ENCODE assay signal across 8 cellular contexts in the genomic region with DNA sequence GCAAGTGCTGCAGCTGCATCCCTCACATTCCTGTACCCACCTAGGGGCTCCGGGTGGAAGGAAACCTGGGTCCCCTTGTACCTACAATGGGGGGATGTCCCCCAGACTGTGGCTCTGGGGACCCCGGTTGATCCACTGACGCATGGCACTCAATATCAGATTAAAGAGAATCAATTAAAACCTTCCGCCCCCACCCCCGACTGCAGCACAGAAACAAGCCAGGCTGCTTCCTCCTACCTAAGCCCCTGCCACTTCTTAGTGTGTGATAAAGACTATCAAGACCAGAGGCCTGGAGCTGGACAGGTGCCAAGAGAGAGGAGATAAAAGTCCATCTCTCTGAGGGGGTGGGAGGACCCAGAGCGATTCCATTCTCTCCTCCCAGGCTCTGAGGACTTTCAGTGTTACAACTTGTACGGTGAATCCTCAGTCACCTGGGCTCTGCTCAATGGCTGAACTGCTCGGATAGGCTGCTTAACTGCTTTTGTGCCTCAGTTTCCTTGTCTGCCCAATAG. TPM values are rescaled to one million over a fixed set of nuclear protein-coding genes. Genes with fewer than 3 reads are reported as not detected.
DNase-seq lines count a peak whose midpoint lies in the region; ATAC-seq and TF ChIP-seq lines count a peak whose summit lies in the region.

No MANE protein-coding gene starts in this region.

- no peak overlapping the region for H3K4me3 Mint-ChIP-seq in activated naive CD8-positive, alpha-beta T cell

- TF ChIP-seq POLR2A in heart left ventricle (IDR thresholded peaks at IDR 0.05): no peak

- H3K4me1 Mint-ChIP-seq in activated naive CD8-positive, alpha-beta T cell (ENCODE audit: low read depth): peaks cover 78% of the 10 kb centered on the region

- H3K36me3 Mint-ChIP-seq in activated naive CD8-positive, alpha-beta T cell: no peaks in the 10 kb centered on the region

- H3K4me1 ChIP-seq in heart left ventricle: peaks cover 52 to 100% (median 94%) of the 10 kb centered on the region in 12 donors
- H3K4me1 ChIP-seq in upper lobe of right lung: peaks cover 93% of the 10 kb centered on the region

- peak overlapping the region; percentile 95 for H3K27ac Mint-ChIP-seq in activated naive CD8-positive, alpha-beta T cell

- H3K27me3 ChIP-seq in heart left ventricle: no peaks in the 10 kb centered on the region
- H3K27me3 ChIP-seq in upper lobe of right lung: no peaks in the 10 kb centered on the region

- no peaks in the 10 kb centered on the region for H3K9me3 Mint-ChIP-seq in activated naive CD8-positive, alpha-beta T cell (ENCODE audit: low read depth)

- H3K27ac ChIP-seq in heart left ventricle: peak overlapping the region; percentile 18 to 97 (median 92)
- peak overlapping the region; percentile 77 for H3K27ac ChIP-seq in upper lobe of right lung

- WGBS in heart left ventricle, 4 donors: 28 to 47% (median 42%) methylated on average over 8 of the region's 8 CpGs

- TF ChIP-seq CTCF in heart left ventricle (IDR thresholded peaks at IDR 0.05) (no peak), upper lobe of right lung (IDR thresholded peaks at IDR 0.05) (no peak), omental fat pad (IDR thresholded peaks at IDR 0.05) (no peak)

- intact Hi-C loops in heart left ventricle (cut with DNase I): loop anchor here in 2 of 10 donors (2.0 kb wide), 2 partner anchors 38 to 64 kb away; a partner anchor contains a TSS
- intact Hi-C loops in left cardiac atrium (cut with DNase I): no loop called here
- intact Hi-C loops in upper lobe of right lung (cut with DNase I): loop anchor here (5.0 kb wide), 1 partner anchor 38 kb away; a partner anchor contains a TSS

- H3K36me3 ChIP-seq in heart left ventricle: peaks cover 0 to 25% (median 10%) of the 10 kb centered on the region in 9 donors
- H3K36me3 ChIP-seq in upper lobe of right lung: no peaks in the 10 kb centered on the region

- peak in 2 of 5 donors; percentile 50 to 60 for DNase-seq in heart left ventricle
- no peak for DNase-seq in left cardiac atrium
- peak; percentile 65 for DNase-seq in left kidney (ENCODE audit: low read depth, low spot score)
- DNase-seq in upper lobe of right lung: no peak
- DNase-seq in NCI-H187 (lab: John Stamatoyannopoulos, UW): no peak
- DNase-seq in omental fat pad (ENCODE audit: low spot score): no peak

- no peaks in the 10 kb centered on the region for H3K27me3 Mint-ChIP-seq in activated naive CD8-positive, alpha-beta T cell

- ATAC-seq in heart left ventricle (no peak), left cardiac atrium (no peak), upper lobe of right lung (no peak), HG03521 (IDR thresholded peaks at IDR 0.05; ENCODE audit: unreplicated experiment) (no peak), omental fat pad (ENCODE audit: low FRiP score) (no peak)

- H3K4me3 ChIP-seq in heart left ventricle (peak overlapping the region in 8 of 12 donors; percentile 1 to 26 (median 18)), upper lobe of right lung (no peak overlapping the region)

- H3K9me3 ChIP-seq in heart left ventricle (no peaks in the 10 kb centered on the region), upper lobe of right lung (no peaks in the 10 kb centered on the region)

RNA-seq across cellular contexts. Expression of a gene that starts 28.2 kb away (rescaled TPM):
- total RNA-seq in heart left ventricle (1,000 to 10,000 TPM in 3 of 9 donors, 100 to 1,000 TPM in 6; 487 to 1,330 (median 861) TPM), left cardiac atrium (1,000 to 10,000 TPM; 1,049 to 1,054 TPM), upper lobe of right lung (1,192 TPM), omental fat pad (1,000 to 10,000 TPM; 2,289 to 4,489 (median 2,885) TPM)
- 1,000 to 10,000 TPM in 1 of 2 donors, 100 to 1,000 TPM in 1; 692 to 3,248 TPM for polyA plus RNA-seq in heart left ventricle

RNA-seq across cellular contexts. Expression of a gene that starts 34.6 kb away (rescaled TPM):
- total RNA-seq in heart left ventricle (10 to 100 TPM; 24.4 to 51.7 (median 34.6) TPM), left cardiac atrium (10 to 100 TPM; 36.1 to 51.9 TPM), upper lobe of right lung (77.2 TPM), omental fat pad (10 to 100 TPM; 52.5 to 99.4 (median 72.1) TPM)
- 10 to 100 TPM in 1 of 2 donors, 1 to 10 TPM in 1; 7.2 to 26.7 TPM for polyA plus RNA-seq in heart left ventricle

RNA-seq across cellular contexts. Expression of a gene that starts 36.4 kb away (rescaled TPM):
- 100 to 1,000 TPM in 1 of 9 donors, 10 to 100 TPM in 8; 34.3 to 103 (median 69.9) TPM for total RNA-seq in heart left ventricle
- 10 to 100 TPM; 58.7 to 90.5 TPM for polyA plus RNA-seq in heart left ventricle
- total RNA-seq in left cardiac atrium: 10 to 100 TPM; 70.3 to 86.1 TPM
- 105 TPM for total RNA-seq in upper lobe of right lung
- total RNA-seq in omental fat pad: 100 to 1,000 TPM in 1 of 4 donors, 10 to 100 TPM in 3; 40.0 to 151 (median 73.1) TPM
